ENCODE assay signal across 9 cellular contexts in the genomic region with DNA sequence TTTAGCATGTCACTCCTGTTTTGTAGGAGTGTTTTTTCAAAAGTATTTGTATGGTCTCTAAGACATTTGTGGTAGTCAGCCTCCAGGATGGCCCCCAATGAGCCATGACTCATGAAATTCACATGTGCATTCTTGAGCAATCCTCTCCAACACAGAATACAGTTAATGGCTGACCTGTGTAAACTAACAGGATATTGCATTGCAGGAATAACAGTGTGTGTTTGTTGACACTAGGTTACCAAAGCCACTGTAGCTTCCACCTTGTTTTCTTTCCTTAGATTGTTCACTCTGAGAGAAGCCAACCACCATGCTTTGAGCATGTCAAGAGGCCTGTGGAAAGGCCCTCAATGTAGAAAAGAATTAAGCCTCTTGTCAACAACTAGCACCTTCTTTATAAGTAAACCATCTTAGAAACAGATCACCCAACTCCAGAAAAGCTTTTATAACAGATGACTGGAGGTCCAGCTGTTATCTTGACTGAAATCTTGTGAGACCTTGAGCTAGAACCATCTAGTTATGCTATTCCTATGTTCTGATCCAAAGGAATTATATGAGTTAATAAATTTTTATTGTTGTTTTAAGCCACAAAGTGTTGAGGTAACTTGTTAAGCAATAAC. TPM values are rescaled to one million over a fixed set of nuclear protein-coding genes. Genes with fewer than 3 reads are reported as not detected.
DNase-seq lines count a peak whose midpoint lies in the region; ATAC-seq, FAIRE-seq and TF ChIP-seq lines count a peak whose summit lies in the region.
"Had no signal": no experiment of that assay in that cellular context is flagged by ENCODE, and none has a peak within 500 bp of the region (broad histone marks: within the 10 kb centered on the region; RNA-seq: fewer than 3 reads in every experiment).

No MANE protein-coding gene starts in this region.

- DNase-seq in Caki2 (ENCODE audit: low read depth) = peak; percentile 92
- DNase-seq in M059J (ENCODE audit: low read depth) = peak; percentile 84
- peak; percentile 96 for DNase-seq in bronchial epithelial cell (ENCODE audit: low read depth)
- DNase-seq in mesendoderm = peak; percentile 55
- DNase-seq in WERI-Rb-1 = no peak
- DNase-seq in activated CD8-positive, alpha-beta memory T cell treated with anti-CD3 and anti-CD28 coated beads, Interleukin-2, amount 50 U/mL, for 4 hours = no peak
- no peak for DNase-seq in NCI-H2227 treated with DMSO at 0.1 percent for 48 hours (lab: John Stamatoyannopoulos, UW)
- DNase-seq: NCI-H1105 treated with DMSO at 0.1 percent for 48 hours had no signal

- no peak overlapping the region for H2BK5ac ChIP-seq in mesendoderm (ENCODE audit: low read length)

- no peaks in the 10 kb centered on the region for H3K9me3 ChIP-seq in WERI-Rb-1 (ENCODE audit: severe bottlenecking)

- in situ Hi-C loops in Caki2 (cut with HindIII; ENCODE audit: low pct_unique_long_range_greater_than_20kb, low sequenced_read_pairs) = no loop called here

- H3K4me1 ChIP-seq in mesendoderm (ENCODE audit: control insufficient read depth, low read depth, low read length) = no peaks in the 10 kb centered on the region

- no peak overlapping the region for H3K18ac ChIP-seq in mesendoderm (ENCODE audit: low read length)

- H2AK5ac ChIP-seq in mesendoderm (ENCODE audit: low read length) = no peak overlapping the region

- no peaks in the 10 kb centered on the region for H3K79me1 ChIP-seq in mesendoderm (ENCODE audit: low read length)

- no peak overlapping the region for H2BK120ac ChIP-seq in mesendoderm (ENCODE audit: low read depth, low read length)

- H3K27ac ChIP-seq in mesendoderm (ENCODE audit: low read depth, low read length) (no peak overlapping the region), WERI-Rb-1 (no peak overlapping the region)

- no peak overlapping the region for H3K4me2 ChIP-seq in mesendoderm (ENCODE audit: low read length)

- H4K8ac ChIP-seq in mesendoderm (ENCODE audit: low read depth, low read length) = no peak overlapping the region

- H3K27me3 ChIP-seq in bronchial epithelial cell (ENCODE audit: control insufficient read depth, insufficient read depth, low read length) (no peaks in the 10 kb centered on the region), mesendoderm (ENCODE audit: insufficient read depth, low read length, poor library complexity) (no peaks in the 10 kb centered on the region), WERI-Rb-1 (ENCODE audit: insufficient read depth, low read depth, severe bottlenecking) (no peaks in the 10 kb centered on the region)

- no peak for FAIRE-seq in bronchial epithelial cell (lab: Jason Lieb, UNC)

- no peak overlapping the region for H3K23ac ChIP-seq in mesendoderm (ENCODE audit: low read length)

- H3K36me3 ChIP-seq in bronchial epithelial cell (ENCODE audit: control insufficient read depth, insufficient read depth, low read length) = peaks cover 1% of the 10 kb centered on the region
- H3K36me3 ChIP-seq in mesendoderm (ENCODE audit: control insufficient read depth, insufficient read depth, low read length) = no peaks in the 10 kb centered on the region
- peaks cover 17% of the 10 kb centered on the region for H3K36me3 ChIP-seq in WERI-Rb-1

- no peak overlapping the region for H3K56ac ChIP-seq in mesendoderm (ENCODE audit: low read length)

- no peak overlapping the region for H3K4me3 ChIP-seq in bronchial epithelial cell (ENCODE audit: low read depth, low read length)
- no peak overlapping the region for H3K4me3 ChIP-seq in mesendoderm (ENCODE audit: low read length)
- H3K4me3 ChIP-seq in WERI-Rb-1 (ENCODE audit: low read depth, low read length) = no peak overlapping the region

- no peak for ATAC-seq in HG03442 (IDR thresholded peaks at IDR 0.05; ENCODE audit: unreplicated experiment)

- TF ChIP-seq CTCF in bronchial epithelial cell (IDR thresholded peaks at IDR 0.05; ENCODE audit: insufficient read depth, low read length, severe bottlenecking) (no peak), WERI-Rb-1 (IDR thresholded peaks at IDR 0.05; ENCODE audit: low read depth, low read length) (no peak)

- no peak overlapping the region for H3K4ac ChIP-seq in mesendoderm (ENCODE audit: low read depth, low read length)

- no peak overlapping the region for H3K9ac ChIP-seq in mesendoderm (ENCODE audit: low read length)

- no peak overlapping the region for H4K5ac ChIP-seq in mesendoderm (ENCODE audit: low read length)

- no peaks in the 10 kb centered on the region for H3K79me2 ChIP-seq in mesendoderm (ENCODE audit: control insufficient read depth, insufficient read depth, low read length)

- H2BK15ac ChIP-seq in mesendoderm (replicated peaks; ENCODE audit: low read depth) = no peak overlapping the region

RNA-seq across cellular contexts. Expression of a gene that starts 28.5 kb away (rescaled TPM):
- 4.9 and 12.9 TPM in 2 replicates for total RNA-seq in Caki2 (2014; rRNA removed; shearing (Covaris generic); ENCODE audit: low replicate concordance)
- total RNA-seq in M059J (2014; rRNA removed; shearing (Covaris generic)) = 9.7 and 12.2 TPM in 2 replicates
- 16.3 and 26.1 TPM in 2 replicates for total RNA-seq in bronchial epithelial cell
- 6.6 TPM for polyA plus RNA-seq in mesendoderm (2013, experiment 1 of 2)
- polyA plus RNA-seq in mesendoderm (2013, experiment 2 of 2) = 6.2 TPM

RNA-seq across cellular contexts. Expression of a gene that starts 28.9 kb away (rescaled TPM):
- total RNA-seq in Caki2 (2014; rRNA removed; shearing (Covaris generic); ENCODE audit: low replicate concordance) = 34.1 and 48.5 TPM in 2 replicates
- 38.2 and 47.9 TPM in 2 replicates for total RNA-seq in M059J (2014; rRNA removed; shearing (Covaris generic))
- total RNA-seq in bronchial epithelial cell = 26.0 and 27.4 TPM in 2 replicates
- 82.2 TPM for polyA plus RNA-seq in mesendoderm (2013, experiment 1 of 2)
- polyA plus RNA-seq in mesendoderm (2013, experiment 2 of 2) = 84.6 TPM

Comparison
In these comparisons a context has a peak if more than half of its experiments do, and no peak if none do; other contexts are left out.
1. DNase-seq: peak in Caki2 (single experiment), M059J (single experiment), bronchial epithelial cell (single experiment) and mesendoderm (single experiment); none in WERI-Rb-1 (single experiment), activated CD8-positive, alpha-beta memory T cell treated with anti-CD3 and anti-CD28 coated beads, Interleukin-2, amount 50 U/mL, for 4 hours (single experiment) and NCI-H2227 treated with DMSO at 0.1 percent for 48 hours (single experiment).